15 cellular contexts compared by ENCODE assay signal in genomic region chr10:73893386-73893785, GRCh38.
"Had no signal": no experiment of that assay in that cellular context is flagged by ENCODE, and none has a peak within 500 bp of the region (broad histone marks: within the 10 kb centered on the region; RNA-seq: fewer than 3 reads in every experiment).

No MANE protein-coding gene starts in this region.

- ATAC-seq: activated naive CD4-positive, alpha-beta T cell treated with anti-CD3 and anti-CD28 coated beads, Interleukin-2, amount 50 U/mL, for 72 hours; heart right ventricle; left lobe of liver; stimulated activated naive CD8-positive, alpha-beta T cell treated with anti-CD3 and anti-CD28 coated beads, Interleukin-15, Interleukin-2, amounts not matched to agents 100 U/mL and 50 U/mL, for 24 hours; T-helper 17 cell; upper lobe of right lung had no signal

- H3K27ac Mint-ChIP-seq: activated naive CD4-positive, alpha-beta T cell treated with anti-CD3 and anti-CD28 coated beads, Interleukin-2, amount 50 U/mL, for 72 hours; T-helper 17 cell had no signal

- H3K4me3 ChIP-seq: breast epithelium, dorsolateral prefrontal cortex, esophagus squamous epithelium, heart right ventricle, sigmoid colon, suprapubic skin, upper lobe of right lung had no signal

- H3K4me1 Mint-ChIP-seq: T-helper 17 cell had no signal

- H3K9me3 Mint-ChIP-seq: activated naive CD4-positive, alpha-beta T cell treated with anti-CD3 and anti-CD28 coated beads, Interleukin-2, amount 50 U/mL, for 72 hours; nephron had no signal

- H3K36me3 ChIP-seq: breast epithelium, esophagus squamous epithelium, heart right ventricle, sigmoid colon, suprapubic skin, upper lobe of right lung had no signal

- H3K4me3 Mint-ChIP-seq: nephron, T-helper 17 cell had no signal

- H3K27ac ChIP-seq: breast epithelium, dorsolateral prefrontal cortex, esophagus squamous epithelium, heart right ventricle, sigmoid colon, suprapubic skin, upper lobe of right lung had no signal

- H3K36me3 Mint-ChIP-seq: activated naive CD4-positive, alpha-beta T cell treated with anti-CD3 and anti-CD28 coated beads, Interleukin-2, amount 50 U/mL, for 72 hours had no signal

- H3K27me3 ChIP-seq: breast epithelium, dorsolateral prefrontal cortex, esophagus squamous epithelium, heart right ventricle, sigmoid colon, suprapubic skin, upper lobe of right lung had no signal

- H3K9me3 ChIP-seq: breast epithelium, esophagus squamous epithelium, heart right ventricle, sigmoid colon, suprapubic skin, upper lobe of right lung had no signal

- DNase-seq: activated T-cell treated with anti-CD3 and anti-CD28 coated beads, Interleukin-2, amount 50 U/mL, for 1 hour; anterior cingulate cortex; dorsolateral prefrontal cortex; esophagus squamous epithelium; heart right ventricle; sigmoid colon; stimulated activated CD4-positive, alpha-beta T cell treated with anti-CD3 and anti-CD28 coated beads, Interleukin-2, amount 100 ng/mL, for 48 hours; stimulated activated naive CD8-positive, alpha-beta T cell treated with anti-CD3 and anti-CD28 coated beads, Interleukin-15, Interleukin-2, amounts not matched to agents 100 U/mL and 50 U/mL, for 24 hours; T-helper 17 cell; upper lobe of right lung had no signal
